8 cellular contexts compared by ENCODE assay signal in genomic region chr11:65424200-65425104, GRCh38. TPM values are rescaled to one million over a fixed set of nuclear protein-coding genes. Genes with fewer than 3 reads are reported as not detected.
DNase-seq lines count a peak whose midpoint lies in the region; TF ChIP-seq lines count a peak whose summit lies in the region.

No MANE protein-coding gene starts in this region.

- 14% methylated on average over 18 of the region's 18 CpGs for WGBS in smooth muscle cell (ENCODE audit: low lambda C conversion rate)

- DNase-seq in ELR (ENCODE audit: low read depth) (peak; percentile 64), PC-9 (peak; percentile 46 to 59), amniotic epithelial cell (ENCODE audit: low read depth) (peak; percentile 59), smooth muscle cell (lab: John Stamatoyannopoulos, UW; ENCODE audit: unreplicated experiment) (no peak), NCI-H510A treated with DMSO at 0.1 percent for 48 hours (lab: John Stamatoyannopoulos, UW) (no peak), Kasumi-1 (lab: John Stamatoyannopoulos, UW) (no peak), putamen (ENCODE audit: low spot score) (no peak)

- no peaks in the 10 kb centered on the region for H3K9me2 ChIP-seq in PC-9 (ENCODE audit: insufficient read depth)

- H3K27me3 ChIP-seq in PC-9 (ENCODE audit: insufficient read depth, low read depth), result no peaks in the 10 kb centered on the region
- no peaks in the 10 kb centered on the region for H3K27me3 ChIP-seq in iPS-18a (ENCODE audit: control insufficient read depth, insufficient read depth, low read length)
- H3K27me3 ChIP-seq in smooth muscle cell (ENCODE audit: low read depth), result no peaks in the 10 kb centered on the region

- peaks cover 84% of the 10 kb centered on the region for H3F3A ChIP-seq in PC-9 (ENCODE audit: insufficient read depth, low read depth)
- H3F3A ChIP-seq in smooth muscle cell (ENCODE audit: low read depth), result peaks cover 73% of the 10 kb centered on the region

- peaks cover 85% of the 10 kb centered on the region for H3K79me2 ChIP-seq in PC-9 (ENCODE audit: low read depth)
- H3K79me2 ChIP-seq in smooth muscle cell (ENCODE audit: low read depth), result peaks cover 78% of the 10 kb centered on the region

- peaks cover 54% of the 10 kb centered on the region for H3K4me1 ChIP-seq in PC-9 (replicated peaks; ENCODE audit: insufficient read depth)
- H3K4me1 ChIP-seq in iPS-18a (ENCODE audit: control insufficient read depth, low read depth, low read length), result peaks cover 68% of the 10 kb centered on the region
- peaks cover 31% of the 10 kb centered on the region for H3K4me1 ChIP-seq in smooth muscle cell (ENCODE audit: low read depth)

- TF ChIP-seq CTCF in PC-9 (conservative IDR thresholded peaks at IDR 0.05) (no peak), smooth muscle cell (IDR thresholded peaks at IDR 0.05; ENCODE audit: borderline replicate concordance, insufficient read depth, poor library complexity, severe bottlenecking) (no peak)

- no peak overlapping the region for H2AFZ ChIP-seq in PC-9
- H2AFZ ChIP-seq in smooth muscle cell (ENCODE audit: low read depth), result no peak overlapping the region

- TSS peak; percentile 38 for BruUV-seq in PC-9 (replicated peaks; lab: Mats Ljungman, UMichigan)

- CTCF ChIA-PET in PC-9 (lab: Charles Lee), result interaction anchor here (0.6 kb wide), 1 partner anchor 84 kb away, joined by 7 read pairs; no protein-coding TSS in a partner anchor

- intact Hi-C loops in PC-9 (cut with micrococcal nuclease; ENCODE audit: unreplicated experiment), result loop anchor here (5.0 kb wide), 2 partner anchors 133 to 148 kb away; partner anchors contain the start of genes FAM89B, LTBP3 and ZNRD2

- H3K9ac ChIP-seq in iPS-18a (ENCODE audit: low read length), result no peak overlapping the region
- peak overlapping the region; percentile 99 for H3K9ac ChIP-seq in smooth muscle cell (ENCODE audit: low read depth)

- H3K36me3 ChIP-seq in PC-9 (ENCODE audit: low read depth) (peaks cover 50% of the 10 kb centered on the region), iPS-18a (ENCODE audit: control insufficient read depth, low read depth, low read length) (no peaks in the 10 kb centered on the region), smooth muscle cell (ENCODE audit: low read depth) (no peaks in the 10 kb centered on the region)

- H3K9me3 ChIP-seq in PC-9 (ENCODE audit: insufficient read depth, low read depth) (no peaks in the 10 kb centered on the region), iPS-18a (ENCODE audit: control insufficient read depth, low read depth, low read length) (no peaks in the 10 kb centered on the region), smooth muscle cell (replicated peaks; ENCODE audit: low read depth) (no peaks in the 10 kb centered on the region)

- H4K20me1 ChIP-seq in PC-9 (ENCODE audit: insufficient read depth), result peaks cover 67% of the 10 kb centered on the region
- H4K20me1 ChIP-seq in smooth muscle cell (ENCODE audit: low read depth), result peaks cover 68% of the 10 kb centered on the region

- peak overlapping the region; percentile 99 for H3K4me2 ChIP-seq in PC-9
- H3K4me2 ChIP-seq in smooth muscle cell, result peak overlapping the region; percentile 99

- POLR2A ChIA-PET in PC-9 (lab: Charles Lee; ENCODE audit: unreplicated experiment), result interaction anchor here (0.6 to 0.9 kb wide), 8 partner anchors 13 to 487 kb away, joined by 3 to 6 read pairs (median 4); no protein-coding TSS in a partner anchor

- peak overlapping the region; percentile 90 for H3K4me3 ChIP-seq in PC-9
- peak overlapping the region; percentile 68 for H3K4me3 ChIP-seq in iPS-18a (ENCODE audit: low read length)
- peak overlapping the region; percentile 88 for H3K4me3 ChIP-seq in smooth muscle cell

- peak overlapping the region; percentile 100 for H3K27ac ChIP-seq in PC-9
- H3K27ac ChIP-seq in iPS-18a (ENCODE audit: low read length), result no peak overlapping the region
- peak overlapping the region; percentile 100 for H3K27ac ChIP-seq in smooth muscle cell (ENCODE audit: low read depth)

RNA-seq across cellular contexts. Expression of gene NEAT1, which starts 1.9 kb away (rescaled TPM):
- 825 and 938 TPM in 2 replicates for total RNA-seq in PC-9 (2021)
- total RNA-seq in smooth muscle cell, result 142 and 155 TPM in 2 replicates
- polyA plus RNA-seq in smooth muscle cell, result 14.9 and 84.6 TPM in 2 replicates

RNA-seq across cellular contexts. Expression of gene FRMD8, which starts 38.0 kb away (rescaled TPM):
- total RNA-seq in PC-9 (2021) (32.4 and 48.9 TPM in 2 replicates), smooth muscle cell (16.7 and 19.1 TPM in 2 replicates)
- polyA plus RNA-seq in smooth muscle cell, result 37.8 and 40.8 TPM in 2 replicates

RNA-seq across cellular contexts. Expression of gene SLC25A45, which starts 42.0 kb away (rescaled TPM):
- total RNA-seq in PC-9 (2021) (9.5 and 9.8 TPM in 2 replicates), smooth muscle cell (0.81 and 2.2 TPM in 2 replicates)
- polyA plus RNA-seq in smooth muscle cell, result 3.4 and 7.7 TPM in 2 replicates

Comparison
In these comparisons a context has a peak if more than half of its experiments do, and no peak if none do; other contexts are left out.
1. DNase-seq: peak in ELR (single experiment), PC-9 (2 of 2) and amniotic epithelial cell (single experiment); none in smooth muscle cell (single experiment), NCI-H510A treated with DMSO at 0.1 percent for 48 hours (single experiment), Kasumi-1 (0 of 2) and putamen (single experiment).
2. Peak in every context shown above with its lines, with median percentiles within 50 percentile points of each other: H3K4me3 ChIP-seq.